ENCODE assay signal across 1 cellular context in genomic region chr16:10741844-10742243, GRCh38.
TF ChIP-seq lines count a peak whose summit lies in the region.

No MANE protein-coding gene starts in this region.

TF ChIP-seq in HepG2, 621 proteins besides CTCF, POLR2A, EP300 and RAD21 (continued from another document):
- TF ChIP-seq ZFP91 (CRISPR knock-in tag; IDR thresholded peaks at IDR 0.05; ENCODE audit: borderline replicate concordance) (no peak), HOXA7 (CRISPR knock-in tag; IDR thresholded peaks at IDR 0.05) (no peak), NCOR1 (IDR thresholded peaks at IDR 0.05; ENCODE audit: borderline replicate concordance, low read length) (no peak)
